ENCODE assay signal across 19 cellular contexts in the genomic region with DNA sequence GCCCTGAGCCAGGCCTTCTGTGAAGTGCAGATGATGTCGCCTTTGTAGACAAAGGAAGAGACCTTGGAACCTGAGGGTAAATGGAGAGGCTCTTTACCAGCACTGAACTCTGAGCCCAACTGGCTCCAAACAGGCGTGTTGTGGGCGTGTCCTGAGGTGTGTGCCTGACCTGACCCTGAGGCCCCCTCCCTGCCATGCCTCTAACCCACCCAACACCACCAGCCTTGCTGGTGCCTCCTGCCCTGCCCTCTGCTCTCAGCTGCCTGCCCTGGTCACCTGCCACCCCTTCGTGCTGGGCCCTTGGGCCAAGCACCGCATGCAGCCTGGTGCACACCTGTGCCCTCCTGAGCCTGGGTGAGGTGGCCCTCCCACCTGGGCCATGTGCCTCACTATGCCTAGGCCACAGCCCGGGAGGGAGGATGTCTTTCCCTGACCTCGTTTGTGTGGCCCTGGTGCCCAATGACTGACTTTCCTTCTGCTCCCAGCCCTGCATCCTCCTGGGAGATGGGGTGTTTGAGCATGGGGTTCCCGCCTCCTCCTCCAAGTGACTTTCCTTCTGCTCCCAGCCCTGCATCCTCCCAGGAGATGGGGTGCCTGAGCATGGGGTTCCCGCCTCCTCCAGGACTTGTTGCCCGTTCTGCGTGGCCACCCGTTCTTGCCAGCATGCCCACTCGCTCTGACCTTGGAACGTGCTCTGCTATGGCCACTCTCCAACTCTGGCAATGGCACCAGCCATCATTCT.
"Had no signal": no experiment of that assay in that cellular context is flagged by ENCODE, and none has a peak within 500 bp of the region (broad histone marks: within the 10 kb centered on the region; RNA-seq: fewer than 3 reads in every experiment).

No MANE protein-coding gene starts in this region.

- H3K27me3 Mint-ChIP-seq: dendritic cell treated with granulocyte-macrophage colony-stimulating factor and Interleukin-4, amounts not matched to agents 40 ng/mL and 50 ng/mL, for 4 days; stimulated activated naive CD8-positive, alpha-beta T cell treated with anti-CD3 and anti-CD28 coated beads, Interleukin-15, Interleukin-2, amounts not matched to agents 100 ng/mL and 50 ng/mL, for 24 hours had no signal

- H3K36me3 ChIP-seq: prostate gland, right atrium auricular region, tibial nerve had no signal

- H3K4me3 ChIP-seq: hepatocyte, prostate gland, right atrium auricular region, tibial nerve had no signal

- H3K27ac Mint-ChIP-seq: dendritic cell treated with granulocyte-macrophage colony-stimulating factor and Interleukin-4, amounts not matched to agents 40 ng/mL and 50 ng/mL, for 4 days; effector memory CD8-positive, alpha-beta T cell; stimulated activated naive CD8-positive, alpha-beta T cell treated with anti-CD3 and anti-CD28 coated beads, Interleukin-15, Interleukin-2, amounts not matched to agents 100 ng/mL and 50 ng/mL, for 24 hours had no signal

- H3K9me3 ChIP-seq: prostate gland, right atrium auricular region, tibial nerve had no signal

- ATAC-seq: activated CD4-positive, CD25-positive, alpha-beta regulatory T cell treated with anti-CD3 and anti-CD28 coated beads, Interleukin-2, amount 50 U/mL, for 24 hours; effector memory CD8-positive, alpha-beta T cell had no signal

- DNase-seq: activated CD8-positive, alpha-beta memory T cell treated with anti-CD3 and anti-CD28 coated beads for 24 hours; activated CD8-positive, alpha-beta memory T cell treated with anti-CD3 and anti-CD28 coated beads, Interleukin-2, amount 50 U/mL, for 48 hours; activated effector memory CD4-positive, alpha-beta T cell treated with Interleukin-2 at 50 U/mL for 16 hours; activated naive CD4-positive, alpha-beta T cell treated with anti-CD3 and anti-CD28 coated beads, Interleukin-2, amount 50 U/mL, for 16 hours; activated T-cell treated with anti-CD3 and anti-CD28 coated beads, Interleukin-2, amount 50 U/mL, for 48 hours; effector memory CD8-positive, alpha-beta T cell; islet precursor cell; midbrain; stimulated activated CD4-positive, alpha-beta T cell treated with anti-CD3 and anti-CD28 coated beads, Interleukin-2, amount 100 ng/mL, for 24 hours; T-helper 1 cell; T1000 had no signal

- H3K4me2 ChIP-seq: hepatocyte had no signal

- H3K27ac ChIP-seq: hepatocyte, prostate gland, right atrium auricular region, tibial nerve had no signal

- H3K9me3 Mint-ChIP-seq: dendritic cell treated with granulocyte-macrophage colony-stimulating factor and Interleukin-4, amounts not matched to agents 40 ng/mL and 50 ng/mL, for 4 days; effector memory CD8-positive, alpha-beta T cell; neural crest cell; stimulated activated naive CD8-positive, alpha-beta T cell treated with anti-CD3 and anti-CD28 coated beads, Interleukin-15, Interleukin-2, amounts not matched to agents 100 ng/mL and 50 ng/mL, for 24 hours had no signal

- H3K27me3 ChIP-seq: hepatocyte, right atrium auricular region, tibial nerve had no signal

- H3K4me3 Mint-ChIP-seq: dendritic cell treated with granulocyte-macrophage colony-stimulating factor and Interleukin-4, amounts not matched to agents 40 ng/mL and 50 ng/mL, for 4 days; effector memory CD8-positive, alpha-beta T cell; neural crest cell; stimulated activated naive CD8-positive, alpha-beta T cell treated with anti-CD3 and anti-CD28 coated beads, Interleukin-15, Interleukin-2, amounts not matched to agents 100 ng/mL and 50 ng/mL, for 24 hours had no signal

- H2AFZ ChIP-seq: hepatocyte had no signal

- H3K4me1 ChIP-seq: prostate gland, right atrium auricular region, tibial nerve had no signal
